27 cellular contexts compared by ENCODE assay signal in the genomic region with DNA sequence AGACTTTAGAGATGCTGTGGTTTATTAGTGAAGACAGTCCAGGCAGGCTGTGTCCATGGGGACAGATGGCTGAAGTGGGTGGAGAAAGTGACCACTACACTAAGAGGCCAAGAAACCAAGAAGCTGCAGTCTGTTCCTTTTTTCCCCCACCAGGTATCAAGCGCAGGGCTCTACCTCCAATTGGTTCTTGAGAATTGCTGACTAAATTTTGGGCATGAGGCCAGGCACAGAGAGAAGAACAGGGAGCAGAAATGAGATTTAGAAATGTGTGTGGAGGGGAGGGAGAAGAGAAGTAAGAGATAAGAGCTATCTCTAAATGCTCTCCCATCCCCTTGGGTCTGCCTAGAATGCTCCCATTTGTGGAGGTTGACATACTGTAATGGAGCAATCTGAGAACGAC. TPM values are rescaled to one million over a fixed set of nuclear protein-coding genes. Genes with fewer than 3 reads are reported as not detected.
"Had no signal": no experiment of that assay in that cellular context is flagged by ENCODE, and none has a peak within 500 bp of the region (broad histone marks: within the 10 kb centered on the region; RNA-seq: fewer than 3 reads in every experiment).

No MANE protein-coding gene starts in this region.

- ATAC-seq: activated CD8-positive, alpha-beta T cell treated with anti-CD3 and anti-CD28 coated beads for 36 hours; activated naive CD8-positive, alpha-beta T cell treated with anti-CD3 and anti-CD28 coated beads, Interleukin-2, amount 50 U/mL, for 24 hours; activated T-cell treated with anti-CD3 and anti-CD28 coated beads, Interleukin-2, amount 50 U/mL, for 72 hours; SK-N-SH treated with all-trans-retinoic acid at 6 μM for 48 hours had no signal

- H3K27ac ChIP-seq: ascending aorta, KMS-11, Peyer's patch, SJSA1, WERI-Rb-1 had no signal

- H3K4me3 ChIP-seq: ascending aorta, Peyer's patch, SJSA1 had no signal

- H3K27me3 Mint-ChIP-seq: activated CD8-positive, alpha-beta T cell treated with anti-CD3 and anti-CD28 coated beads for 36 hours; activated naive CD4-positive, alpha-beta T cell treated with anti-CD3 and anti-CD28 coated beads, Interleukin-2, amount 50 U/mL, for 24 hours; central memory CD8-positive, alpha-beta T cell had no signal

- H3K4me1 Mint-ChIP-seq: activated naive CD4-positive, alpha-beta T cell treated with anti-CD3 and anti-CD28 coated beads, Interleukin-2, amount 50 U/mL, for 24 hours; activated naive CD8-positive, alpha-beta T cell treated with anti-CD3 and anti-CD28 coated beads, Interleukin-2, amount 50 U/mL, for 24 hours; brain; central memory CD8-positive, alpha-beta T cell had no signal

- H3K4me1 ChIP-seq: ascending aorta, Peyer's patch, SJSA1 had no signal

- DNase-seq: activated CD4-positive, alpha-beta T cell treated with anti-CD3 and anti-CD28 coated beads for 4 hours; activated CD8-positive, alpha-beta memory T cell treated with anti-CD3 and anti-CD28 coated beads, Interleukin-2, amount 50 U/mL, for 4 hours; activated CD8-positive, alpha-beta T cell treated with anti-CD3 and anti-CD28 coated beads for 36 hours; activated naive CD8-positive, alpha-beta T cell treated with anti-CD3 and anti-CD28 coated beads, Interleukin-2, amount 50 U/mL, for 24 hours; activated T-cell treated with anti-CD3 and anti-CD28 coated beads, Interleukin-2, amount 50 U/mL, for 72 hours; amniotic stem cell; NCI-H1092; NCI-H1417; NCI-H1930; NCI-H2171 treated with DMSO at 0.1 percent for 48 hours; NCI-H226; NCI-H526; NCI-H774; NK-92 treated with Interleukin-12 subunit alpha and Interleukin-12 subunit beta, amount 100 ng/mL, for 24 hours; Peyer's patch; SHP77; SW 1271; WERI-Rb-1 had no signal

- H3K4me3 Mint-ChIP-seq: activated CD8-positive, alpha-beta T cell treated with anti-CD3 and anti-CD28 coated beads for 36 hours; activated naive CD4-positive, alpha-beta T cell treated with anti-CD3 and anti-CD28 coated beads, Interleukin-2, amount 50 U/mL, for 24 hours; activated naive CD8-positive, alpha-beta T cell treated with anti-CD3 and anti-CD28 coated beads, Interleukin-2, amount 50 U/mL, for 24 hours; activated T-cell treated with anti-CD3 and anti-CD28 coated beads, Interleukin-2, amount 50 U/mL, for 72 hours; brain; central memory CD8-positive, alpha-beta T cell had no signal

- H3K9me3 ChIP-seq: SJSA1 had no signal

- H3K4me2 ChIP-seq: KMS-11 had no signal

- H3K27me3 ChIP-seq: ascending aorta, Peyer's patch, SJSA1 had no signal

- H3K27ac Mint-ChIP-seq: activated CD8-positive, alpha-beta T cell treated with anti-CD3 and anti-CD28 coated beads for 36 hours; activated naive CD4-positive, alpha-beta T cell treated with anti-CD3 and anti-CD28 coated beads, Interleukin-2, amount 50 U/mL, for 24 hours; activated naive CD8-positive, alpha-beta T cell treated with anti-CD3 and anti-CD28 coated beads, Interleukin-2, amount 50 U/mL, for 24 hours; activated T-cell treated with anti-CD3 and anti-CD28 coated beads, Interleukin-2, amount 50 U/mL, for 72 hours had no signal

- H3K36me3 Mint-ChIP-seq: brain had no signal

- H3K36me3 ChIP-seq: ascending aorta, Peyer's patch, SJSA1, WERI-Rb-1 had no signal

- H3K9ac ChIP-seq: KMS-11 had no signal

RNA-seq across cellular contexts. Expression of a gene that starts 12.3 kb away (rescaled TPM):
- total RNA-seq: MCF 10A, NCI-H460, SJSA1 had no signal
